21 cellular contexts compared by ENCODE assay signal in genomic region chr14:101228949-101229541, GRCh38.
DNase-seq lines count a peak whose midpoint lies in the region; ATAC-seq, FAIRE-seq and TF ChIP-seq lines count a peak whose summit lies in the region.
"Had no signal": no experiment of that assay in that cellular context is flagged by ENCODE, and none has a peak within 500 bp of the region (broad histone marks: within the 10 kb centered on the region; RNA-seq: fewer than 3 reads in every experiment).

No MANE protein-coding gene starts in this region.

- no peaks in the 10 kb centered on the region for H3K36me3 Mint-ChIP-seq in WTC11

- RAD21 ChIA-PET in HCT116 (lab: Charles Lee; ENCODE audit: low non-redundant PET in 1 of 2, low total read pairs in 2 of 2, uncharacterized antibody in 2 of 2, unreplicated experiment in 2 of 2) = no interaction called here

- BruUV-seq in HCT116 (replicated peaks; lab: Mats Ljungman, UMichigan) = no TSS peak

- H3K9me3 ChIP-seq in HCT116 (ENCODE audit: control insufficient read depth in 1 of 2, insufficient read depth in 1 of 2, low read depth in 1 of 2, low read length in 2 of 2) = no peaks in the 10 kb centered on the region
- H3K9me3 ChIP-seq in kidney (ENCODE audit: control insufficient read depth in 1 of 2, low read length in 2 of 2) = no peaks in the 10 kb centered on the region
- H3K9me3 ChIP-seq: breast epithelium, transverse colon had no signal

- 0 out of 2 replicates have a peak, but pooled peaks have one; percentile 4 for TF ChIP-seq RAD21 in HCT116 (IDR thresholded peaks at IDR 0.05; ENCODE audit: low read depth)

- no peak for DNase-seq in HCT116 (ENCODE audit: low read depth, low spot score)
- DNase-seq in WTC11 (ENCODE audit: low spot score) = no peak
- peak; percentile 46 for DNase-seq in kidney
- peak; percentile 62 for DNase-seq in posterior vena cava (ENCODE audit: low spot score)
- no peak for DNase-seq in NCI-H187 (lab: John Stamatoyannopoulos, UW)
- DNase-seq in stimulated activated naive CD4-positive, alpha-beta T cell treated with Interleukin-2 at 50 U/mL for 16 hours (lab: John Stamatoyannopoulos, UW) = no peak
- DNase-seq in KBM-7 = no peak
- DNase-seq: activated naive CD8-positive, alpha-beta T cell treated with anti-CD3 and anti-CD28 coated beads, Interleukin-2, amount 50 U/mL, for 24 hours; COR-L47; EL; erythroblast; GM23248; NCI-H1417 treated with DMSO at 0.1 percent for 48 hours; NCI-H748 treated with DMSO at 0.1 percent for 48 hours; stimulated activated CD4-positive, alpha-beta T cell treated with anti-CD3 and anti-CD28 coated beads, Interleukin-1b, Interleukin-23, amount 100 ng/mL, for 48 hours; T-helper 9 cell; transverse colon had no signal

- TF ChIP-seq CTCF in HCT116 (IDR thresholded peaks at IDR 0.05 in 2 of 3, conservative IDR thresholded peaks at IDR 0.05 in 1 of 3; ENCODE audit: borderline replicate concordance in 1 of 3, insufficient read depth in 1 of 3, low read depth in 2 of 3, low read length in 2 of 3) (no peak), WTC11 (IDR thresholded peaks at IDR 0.05) (no peak), kidney (IDR thresholded peaks at IDR 0.05; ENCODE audit: borderline replicate concordance, extremely low read depth, insufficient read depth) (no peak)

- H3K4me3 ChIP-seq in HCT116 (replicated peaks in 1 of 2; ENCODE audit: low read depth in 1 of 2, low read length in 2 of 2) (no peak overlapping the region), kidney (ENCODE audit: low read length in 2 of 2) (no peak overlapping the region)
- H3K4me3 ChIP-seq: GM23248, transverse colon had no signal

- FAIRE-seq in kidney (lab: Jason Lieb, UNC) = no peak

- CTCF ChIA-PET in HCT116 (lab: Charles Lee) = no interaction called here
- CTCF ChIA-PET in WTC11 (lab: Charles Lee) = interaction anchor here (1.7 kb wide), 1 partner anchor 46 kb away, joined by 11 read pairs; no protein-coding TSS in a partner anchor

- peaks cover 9% of the 10 kb centered on the region for H3K4me1 Mint-ChIP-seq in WTC11
- H3K4me1 Mint-ChIP-seq: activated naive CD8-positive, alpha-beta T cell treated with anti-CD3 and anti-CD28 coated beads, Interleukin-2, amount 50 U/mL, for 24 hours had no signal

- in situ Hi-C loops in KBM-7 (cut with MboI; ENCODE audit: low pct_unique_long_range_greater_than_20kb, low sequenced_read_pairs) = loop anchor here (25.0 kb wide), 1 partner anchor 317 kb away; the partner anchor contains the start of gene RTL1

- POLR2A ChIA-PET in HCT116 (lab: Charles Lee) = no interaction called here
- POLR2A ChIA-PET in WTC11 (lab: Charles Lee) = no interaction called here

- no peaks in the 10 kb centered on the region for H3K79me2 ChIP-seq in HCT116 (ENCODE audit: insufficient read depth, low read length)

- H3K9me2 ChIP-seq in HCT116 (ENCODE audit: insufficient read depth) = no peaks in the 10 kb centered on the region

- no peak overlapping the region for H3K4me3 Mint-ChIP-seq in WTC11
- H3K4me3 Mint-ChIP-seq: activated naive CD8-positive, alpha-beta T cell treated with anti-CD3 and anti-CD28 coated beads, Interleukin-2, amount 50 U/mL, for 24 hours; stimulated activated naive CD8-positive, alpha-beta T cell treated with anti-CD3 and anti-CD28 coated beads, Interleukin-15, Interleukin-2, amounts not matched to agents 100 ng/mL and 50 ng/mL, for 24 hours had no signal

- H3K27me3 ChIP-seq in HCT116 (ENCODE audit: insufficient read depth, low read length) = no peaks in the 10 kb centered on the region
- H3K27me3 ChIP-seq: breast epithelium, transverse colon had no signal

- ATAC-seq in HCT116 (peak; percentile 51; the same call in 1 of the 2 replicates), WTC11 (peak; percentile 16; the same call in 1 of the 2 replicates), GM18873 (IDR thresholded peaks at IDR 0.05; ENCODE audit: low FRiP score, unreplicated experiment) (no peak)
- ATAC-seq: activated naive CD8-positive, alpha-beta T cell treated with anti-CD3 and anti-CD28 coated beads, Interleukin-2, amount 50 U/mL, for 24 hours had no signal

- H3K4me1 ChIP-seq in HCT116 (ENCODE audit: control insufficient read depth in 1 of 2, insufficient read depth in 2 of 2, low read length in 2 of 2) (no peaks in the 10 kb centered on the region), kidney (ENCODE audit: control insufficient read depth in 1 of 2, insufficient read depth in 1 of 2, low read depth in 1 of 2, low read length in 2 of 2) (no peaks in the 10 kb centered on the region)
- H3K4me1 ChIP-seq: breast epithelium had no signal

- H3K36me3 ChIP-seq in HCT116 (ENCODE audit: control insufficient read depth in 1 of 2, insufficient read depth in 2 of 2, low read length in 2 of 2) (no peaks in the 10 kb centered on the region), kidney (ENCODE audit: control insufficient read depth in 1 of 2, insufficient read depth in 2 of 2, low read length in 2 of 2) (no peaks in the 10 kb centered on the region)
- H3K36me3 ChIP-seq: breast epithelium, transverse colon had no signal

- no peak overlapping the region for H3K4me2 ChIP-seq in HCT116 (ENCODE audit: low read length)

- H3K27ac Mint-ChIP-seq in WTC11 = no peak overlapping the region
- H3K27ac Mint-ChIP-seq: activated naive CD8-positive, alpha-beta T cell treated with anti-CD3 and anti-CD28 coated beads, Interleukin-2, amount 50 U/mL, for 24 hours; activated T-helper 2 cell treated with anti-CD3 and anti-CD28 coated beads, Interferon-gamma antibody, Interleukin-2, Interleukin-4, amounts not matched to agents 10 μg/mL and 5 μg/mL and 100 μg/mL, durations not matched to agents 14 hours and 24 hours and 36 hours; stimulated activated naive CD8-positive, alpha-beta T cell treated with anti-CD3 and anti-CD28 coated beads, Interleukin-15, Interleukin-2, amounts not matched to agents 100 ng/mL and 50 ng/mL, for 24 hours had no signal

- no peaks in the 10 kb centered on the region for H3K9me3 Mint-ChIP-seq in WTC11
- H3K9me3 Mint-ChIP-seq: activated naive CD8-positive, alpha-beta T cell treated with anti-CD3 and anti-CD28 coated beads, Interleukin-2, amount 50 U/mL, for 24 hours; activated T-helper 2 cell treated with anti-CD3 and anti-CD28 coated beads, Interferon-gamma antibody, Interleukin-2, Interleukin-4, amounts not matched to agents 10 μg/mL and 5 μg/mL and 100 μg/mL, durations not matched to agents 14 hours and 24 hours and 36 hours; stimulated activated naive CD8-positive, alpha-beta T cell treated with anti-CD3 and anti-CD28 coated beads, Interleukin-15, Interleukin-2, amounts not matched to agents 100 ng/mL and 50 ng/mL, for 24 hours had no signal

- H2AFZ ChIP-seq in HCT116 (ENCODE audit: low read depth, low read length, poor library complexity, severe bottlenecking) = no peak overlapping the region
- H2AFZ ChIP-seq: GM23248 had no signal

- H3K27me3 Mint-ChIP-seq in WTC11 (ENCODE audit: low read depth) = peaks cover 8% of the 10 kb centered on the region
- H3K27me3 Mint-ChIP-seq: stimulated activated naive CD8-positive, alpha-beta T cell treated with anti-CD3 and anti-CD28 coated beads, Interleukin-15, Interleukin-2, amounts not matched to agents 100 ng/mL and 50 ng/mL, for 24 hours had no signal

- H3K27ac ChIP-seq in HCT116 (ENCODE audit: low read depth, low read length) (no peak overlapping the region), kidney (ENCODE audit: low read depth in 2 of 2, low read length in 2 of 2) (no peak overlapping the region)
- H3K27ac ChIP-seq: breast epithelium, GM23248, transverse colon had no signal

- TF ChIP-seq POLR2A in HCT116 (IDR thresholded peaks at IDR 0.05; ENCODE audit: borderline replicate concordance, extremely low read depth, insufficient read depth, insufficient read length) = no peak

- intact Hi-C loops in HCT116 (cut with micrococcal nuclease) = no loop called here
- intact Hi-C loops in kidney (cut with DNase I) = no loop called here
- intact Hi-C loops in posterior vena cava (cut with DNase I) = no loop called here

- H3K9ac ChIP-seq in HCT116 (ENCODE audit: low read length) (no peak overlapping the region), kidney (ENCODE audit: low read length in 2 of 2) (no peak overlapping the region)
- H3K9ac ChIP-seq: GM23248 had no signal

- no peaks in the 10 kb centered on the region for H4K20me1 ChIP-seq in HCT116 (ENCODE audit: insufficient read depth)

TF ChIP-seq in HCT116, 20 proteins besides CTCF, POLR2A, EP300 and RAD21 (continues in another document):
- TF ChIP-seq, protein P1, sequence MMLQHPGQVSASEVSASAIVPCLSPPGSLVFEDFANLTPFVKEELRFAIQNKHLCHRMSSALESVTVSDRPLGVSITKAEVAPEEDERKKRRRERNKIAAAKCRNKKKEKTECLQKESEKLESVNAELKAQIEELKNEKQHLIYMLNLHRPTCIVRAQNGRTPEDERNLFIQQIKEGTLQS (IDR thresholded peaks at IDR 0.05) = no peak
- TF ChIP-seq CBX3 (IDR thresholded peaks at IDR 0.05; ENCODE audit: low read depth) (no peak), JUND (IDR thresholded peaks at IDR 0.05) (no peak), ZFX (IDR thresholded peaks at IDR 0.05) (no peak), EGR1 (IDR thresholded peaks at IDR 0.05; ENCODE audit: low read depth) (no peak), TCF7L2 (IDR thresholded peaks at IDR 0.05; ENCODE audit: borderline replicate concordance, extremely low read depth, insufficient read depth, insufficient read length) (no peak), ELF1 (IDR thresholded peaks at IDR 0.05; ENCODE audit: borderline replicate concordance, low read depth) (no peak), FOSL1 (IDR thresholded peaks at IDR 0.05; ENCODE audit: low read depth) (no peak)

TF ChIP-seq in WTC11, 78 proteins besides CTCF, POLR2A, EP300 and RAD21 (continues in another document):
- TF ChIP-seq RELA (CRISPR knock-in tag; IDR thresholded peaks at IDR 0.05; ENCODE audit: borderline replicate concordance) (no peak), ELF4 (CRISPR knock-in tag; IDR thresholded peaks at IDR 0.05; ENCODE audit: low read depth) (no peak), SMAD4 (CRISPR knock-in tag; IDR thresholded peaks at IDR 0.05) (no peak)
- TF ChIP-seq, protein P2, sequence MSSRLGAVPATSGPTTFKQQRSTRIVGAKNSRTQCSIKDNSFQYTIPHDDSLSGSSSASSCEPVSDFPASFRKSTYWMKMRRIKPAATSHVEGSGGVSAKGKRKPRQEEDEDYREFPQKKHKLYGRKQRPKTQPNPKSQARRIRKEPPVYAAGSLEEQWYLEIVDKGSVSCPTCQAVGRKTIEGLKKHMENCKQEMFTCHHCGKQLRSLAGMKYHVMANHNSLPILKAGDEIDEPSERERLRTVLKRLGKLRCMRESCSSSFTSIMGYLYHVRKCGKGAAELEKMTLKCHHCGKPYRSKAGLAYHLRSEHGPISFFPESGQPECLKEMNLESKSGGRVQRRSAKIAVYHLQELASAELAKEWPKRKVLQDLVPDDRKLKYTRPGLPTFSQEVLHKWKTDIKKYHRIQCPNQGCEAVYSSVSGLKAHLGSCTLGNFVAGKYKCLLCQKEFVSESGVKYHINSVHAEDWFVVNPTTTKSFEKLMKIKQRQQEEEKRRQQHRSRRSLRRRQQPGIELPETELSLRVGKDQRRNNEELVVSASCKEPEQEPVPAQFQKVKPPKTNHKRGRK (CRISPR knock-in tag; IDR thresholded peaks at IDR 0.05; ENCODE audit: borderline replicate concordance) = no peak

Comparison
In these comparisons a context has a peak if more than half of its experiments do, and no peak if none do; other contexts are left out.
1. DNase-seq: peak in kidney (single experiment) and posterior vena cava (single experiment); none in HCT116 (single experiment), WTC11 (single experiment), NCI-H187 (0 of 2), stimulated activated naive CD4-positive, alpha-beta T cell treated with Interleukin-2 at 50 U/mL for 16 hours (single experiment) and KBM-7 (single experiment).